1 cellular context compared by ENCODE assay signal in the genomic region with DNA sequence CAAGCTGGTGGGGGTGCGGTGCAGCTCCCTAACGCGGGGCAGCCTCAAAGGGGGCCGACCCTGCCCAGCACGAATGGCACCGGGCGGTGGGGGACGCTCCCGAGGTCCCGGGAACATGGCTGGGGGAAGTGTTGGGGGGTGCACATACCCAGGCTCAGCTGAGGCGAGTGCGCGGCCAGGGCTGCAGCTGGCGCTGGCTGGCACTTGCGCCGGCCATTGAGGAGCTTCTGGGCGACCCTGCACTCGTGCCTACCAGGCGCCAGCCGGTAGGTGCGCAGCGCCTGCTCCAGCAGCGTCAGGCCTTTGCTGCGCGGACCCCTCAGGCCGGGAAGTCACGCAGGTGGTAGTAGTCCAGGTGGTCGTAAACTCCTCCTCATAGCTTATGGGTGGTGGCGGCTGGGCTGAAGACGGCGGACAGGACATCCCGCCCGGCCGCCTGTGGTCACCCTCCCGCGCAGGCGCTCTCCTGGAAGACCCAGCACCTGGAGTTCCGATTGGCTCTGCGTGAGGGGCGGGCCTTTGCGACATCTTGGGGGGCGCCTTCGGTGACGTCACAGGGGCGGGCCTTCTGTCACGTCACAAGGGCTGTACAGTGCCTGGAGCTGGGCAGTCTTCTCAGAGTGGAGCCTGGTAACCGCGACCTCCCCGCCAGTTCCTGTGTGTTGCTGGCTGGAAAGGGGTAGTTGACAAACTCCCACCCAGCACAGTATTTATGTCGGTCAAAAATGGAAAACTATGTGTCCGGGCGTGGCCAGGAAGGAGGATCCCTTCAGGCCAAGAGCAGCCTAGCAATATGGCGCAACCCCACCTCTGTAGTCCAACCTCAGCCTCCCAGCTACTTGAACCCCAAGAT.
TF ChIP-seq lines count a peak whose summit lies in the region.

No MANE protein-coding gene starts in this region.

TF ChIP-seq in HEK293, 187 proteins besides CTCF, POLR2A, EP300 and RAD21 (continued from another document):
- TF ChIP-seq, protein P1, sequence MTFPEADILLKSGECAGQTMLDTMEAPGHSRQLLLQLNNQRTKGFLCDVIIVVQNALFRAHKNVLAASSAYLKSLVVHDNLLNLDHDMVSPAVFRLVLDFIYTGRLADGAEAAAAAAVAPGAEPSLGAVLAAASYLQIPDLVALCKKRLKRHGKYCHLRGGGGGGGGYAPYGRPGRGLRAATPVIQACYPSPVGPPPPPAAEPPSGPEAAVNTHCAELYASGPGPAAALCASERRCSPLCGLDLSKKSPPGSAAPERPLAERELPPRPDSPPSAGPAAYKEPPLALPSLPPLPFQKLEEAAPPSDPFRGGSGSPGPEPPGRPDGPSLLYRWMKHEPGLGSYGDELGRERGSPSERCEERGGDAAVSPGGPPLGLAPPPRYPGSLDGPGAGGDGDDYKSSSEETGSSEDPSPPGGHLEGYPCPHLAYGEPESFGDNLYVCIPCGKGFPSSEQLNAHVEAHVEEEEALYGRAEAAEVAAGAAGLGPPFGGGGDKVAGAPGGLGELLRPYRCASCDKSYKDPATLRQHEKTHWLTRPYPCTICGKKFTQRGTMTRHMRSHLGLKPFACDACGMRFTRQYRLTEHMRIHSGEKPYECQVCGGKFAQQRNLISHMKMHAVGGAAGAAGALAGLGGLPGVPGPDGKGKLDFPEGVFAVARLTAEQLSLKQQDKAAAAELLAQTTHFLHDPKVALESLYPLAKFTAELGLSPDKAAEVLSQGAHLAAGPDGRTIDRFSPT (tag by site-specific recombination; IDR thresholded peaks at IDR 0.05) = peak; percentile 51; the same call in 1 of the 2 replicates
- TF ChIP-seq SP3 (tag by site-specific recombination; IDR thresholded peaks at IDR 0.05) (peak; percentile 59), KLF10 (tag by site-specific recombination; IDR thresholded peaks at IDR 0.05) (0 out of 2 replicates have a peak, but pooled peaks have one; percentile 42), KLF9 (tag by site-specific recombination; IDR thresholded peaks at IDR 0.05; ENCODE audit: low read depth) (0 out of 2 replicates have a peak, but pooled peaks have one; percentile 17), SP2 (tag by site-specific recombination; IDR thresholded peaks at IDR 0.05) (peak; percentile 78), KLF8 (tag by site-specific recombination; IDR thresholded peaks at IDR 0.05) (peak; percentile 44; the same call in 1 of the 2 replicates), ZNF629 (tag by site-specific recombination; IDR thresholded peaks at IDR 0.05) (peak; percentile 99), GLIS1 (tag by site-specific recombination; IDR thresholded peaks at IDR 0.05) (peak; percentile 72)
TF ChIP-seq in HEK293: peak in this region for 17; not testable (repeated sequence) for 170.
